1 cellular context compared by ENCODE assay signal in genomic region chr6:3118353-3119039, GRCh38.
TF ChIP-seq lines count a peak whose summit lies in the region.

TSS of gene BPHL (plus strand) at chr6:3118711. CDS start at chr6:3118741, 30 bp downstream.

TF ChIP-seq in K562, 482 proteins besides CTCF, POLR2A, EP300 and RAD21 (continued from another document and continues in another):
- TF ChIP-seq SMARCA4 (IDR thresholded peaks at IDR 0.05) (no peak), CREB5 (CRISPR knock-in tag; IDR thresholded peaks at IDR 0.05) (no peak), ERF (CRISPR knock-in tag; IDR thresholded peaks at IDR 0.05) (peak; percentile 34; the same call in 1 of the 2 replicates), ZNF217 (CRISPR knock-in tag; IDR thresholded peaks at IDR 0.05) (no peak), EP400 (IDR thresholded peaks at IDR 0.05) (peak; percentile 90), CXXC5 (CRISPR knock-in tag; IDR thresholded peaks at IDR 0.05) (peak; percentile 86), HSF4 (CRISPR knock-in tag; IDR thresholded peaks at IDR 0.05; ENCODE audit: borderline replicate concordance) (no peak), NELFE (IDR thresholded peaks at IDR 0.05; ENCODE audit: insufficient read depth, insufficient read length) (no peak), WHSC1 (IDR thresholded peaks at IDR 0.05; ENCODE audit: low read length) (no peak), LARP7 (IDR thresholded peaks at IDR 0.05) (0 out of 2 replicates have a peak, but pooled peaks have one; percentile 34), ZNF766 (CRISPR knock-in tag; conservative IDR thresholded peaks at IDR 0.05) (no peak), ZFX (CRISPR knock-in tag; IDR thresholded peaks at IDR 0.05) (peak; percentile 83), CHCHD3 (CRISPR knock-in tag; IDR thresholded peaks at IDR 0.05) (no peak), PTTG1 (tag; IDR thresholded peaks at IDR 0.05; ENCODE audit: low read depth) (no peak), U2AF1 (optimal IDR thresholded peaks at IDR 0.05; ENCODE audit: low read depth, low read length) (peak; percentile 89), ZNF512 (tag; IDR thresholded peaks at IDR 0.05) (no peak), SRF (CRISPR knock-in tag; IDR thresholded peaks at IDR 0.05) (no peak), ZNF133 (CRISPR knock-in tag; IDR thresholded peaks at IDR 0.05) (no peak), ZNF778 (CRISPR knock-in tag; IDR thresholded peaks at IDR 0.05) (no peak), ZNF347 (CRISPR knock-in tag; IDR thresholded peaks at IDR 0.05; ENCODE audit: low read depth) (no peak), SLC30A9 (CRISPR knock-in tag; IDR thresholded peaks at IDR 0.05) (no peak), JUN (IDR thresholded peaks at IDR 0.05; ENCODE audit: borderline replicate concordance, low read depth, low read length) (no peak; the same call in 1 of the 2 replicates), JUN (CRISPR knock-in tag; IDR thresholded peaks at IDR 0.05; ENCODE audit: borderline replicate concordance) (no peak), ZBTB49 (CRISPR knock-in tag; IDR thresholded peaks at IDR 0.05; ENCODE audit: borderline replicate concordance) (no peak), ZNF57 (CRISPR knock-in tag; IDR thresholded peaks at IDR 0.05) (0 out of 2 replicates have a peak, but pooled peaks have one; percentile 77), ZBTB8A (IDR thresholded peaks at IDR 0.05; ENCODE audit: partially characterized antibody) (no peak), KHSRP (IDR thresholded peaks at IDR 0.05) (no peak), FIP1L1 (IDR thresholded peaks at IDR 0.05; ENCODE audit: low read depth, low read length, poor library complexity, severe bottlenecking) (peak; percentile 65), NEUROD1 (IDR thresholded peaks at IDR 0.05; ENCODE audit: borderline replicate concordance, low read depth, low read length, partially characterized antibody) (no peak), ZNF507 (tag; conservative IDR thresholded peaks at IDR 0.05) (no peak), ZNF445 (CRISPR knock-in tag; IDR thresholded peaks at IDR 0.05; ENCODE audit: low read depth) (no peak), PURB (CRISPR knock-in tag; IDR thresholded peaks at IDR 0.05; ENCODE audit: low read depth) (no peak), CREBBP (IDR thresholded peaks at IDR 0.05; ENCODE audit: low read depth, low read length) (no peak), HDAC6 (IDR thresholded peaks at IDR 0.05; ENCODE audit: low read depth, low read length) (no peak), BHLHE40 (IDR thresholded peaks at IDR 0.05; ENCODE audit: low read length) (peak; percentile 16; the same call in 1 of the 2 replicates), TAL1 (IDR thresholded peaks at IDR 0.05) (no peak), EGR1 (conservative IDR thresholded peaks at IDR 0.05) (peak; percentile 83)
- TF ChIP-seq, protein P1, sequence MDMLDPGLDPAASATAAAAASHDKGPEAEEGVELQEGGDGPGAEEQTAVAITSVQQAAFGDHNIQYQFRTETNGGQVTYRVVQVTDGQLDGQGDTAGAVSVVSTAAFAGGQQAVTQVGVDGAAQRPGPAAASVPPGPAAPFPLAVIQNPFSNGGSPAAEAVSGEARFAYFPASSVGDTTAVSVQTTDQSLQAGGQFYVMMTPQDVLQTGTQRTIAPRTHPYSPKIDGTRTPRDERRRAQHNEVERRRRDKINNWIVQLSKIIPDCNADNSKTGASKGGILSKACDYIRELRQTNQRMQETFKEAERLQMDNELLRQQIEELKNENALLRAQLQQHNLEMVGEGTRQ (CRISPR knock-in tag; IDR thresholded peaks at IDR 0.05), result no peak
- TF ChIP-seq, protein P2, sequence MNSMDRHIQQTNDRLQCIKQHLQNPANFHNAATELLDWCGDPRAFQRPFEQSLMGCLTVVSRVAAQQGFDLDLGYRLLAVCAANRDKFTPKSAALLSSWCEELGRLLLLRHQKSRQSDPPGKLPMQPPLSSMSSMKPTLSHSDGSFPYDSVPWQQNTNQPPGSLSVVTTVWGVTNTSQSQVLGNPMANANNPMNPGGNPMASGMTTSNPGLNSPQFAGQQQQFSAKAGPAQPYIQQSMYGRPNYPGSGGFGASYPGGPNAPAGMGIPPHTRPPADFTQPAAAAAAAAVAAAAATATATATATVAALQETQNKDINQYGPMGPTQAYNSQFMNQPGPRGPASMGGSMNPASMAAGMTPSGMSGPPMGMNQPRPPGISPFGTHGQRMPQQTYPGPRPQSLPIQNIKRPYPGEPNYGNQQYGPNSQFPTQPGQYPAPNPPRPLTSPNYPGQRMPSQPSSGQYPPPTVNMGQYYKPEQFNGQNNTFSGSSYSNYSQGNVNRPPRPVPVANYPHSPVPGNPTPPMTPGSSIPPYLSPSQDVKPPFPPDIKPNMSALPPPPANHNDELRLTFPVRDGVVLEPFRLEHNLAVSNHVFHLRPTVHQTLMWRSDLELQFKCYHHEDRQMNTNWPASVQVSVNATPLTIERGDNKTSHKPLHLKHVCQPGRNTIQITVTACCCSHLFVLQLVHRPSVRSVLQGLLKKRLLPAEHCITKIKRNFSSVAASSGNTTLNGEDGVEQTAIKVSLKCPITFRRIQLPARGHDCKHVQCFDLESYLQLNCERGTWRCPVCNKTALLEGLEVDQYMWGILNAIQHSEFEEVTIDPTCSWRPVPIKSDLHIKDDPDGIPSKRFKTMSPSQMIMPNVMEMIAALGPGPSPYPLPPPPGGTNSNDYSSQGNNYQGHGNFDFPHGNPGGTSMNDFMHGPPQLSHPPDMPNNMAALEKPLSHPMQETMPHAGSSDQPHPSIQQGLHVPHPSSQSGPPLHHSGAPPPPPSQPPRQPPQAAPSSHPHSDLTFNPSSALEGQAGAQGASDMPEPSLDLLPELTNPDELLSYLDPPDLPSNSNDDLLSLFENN (IDR thresholded peaks at IDR 0.05; ENCODE audit: low read depth in 2 of 2, low read length in 2 of 2), result no peak
- TF ChIP-seq, protein P3, sequence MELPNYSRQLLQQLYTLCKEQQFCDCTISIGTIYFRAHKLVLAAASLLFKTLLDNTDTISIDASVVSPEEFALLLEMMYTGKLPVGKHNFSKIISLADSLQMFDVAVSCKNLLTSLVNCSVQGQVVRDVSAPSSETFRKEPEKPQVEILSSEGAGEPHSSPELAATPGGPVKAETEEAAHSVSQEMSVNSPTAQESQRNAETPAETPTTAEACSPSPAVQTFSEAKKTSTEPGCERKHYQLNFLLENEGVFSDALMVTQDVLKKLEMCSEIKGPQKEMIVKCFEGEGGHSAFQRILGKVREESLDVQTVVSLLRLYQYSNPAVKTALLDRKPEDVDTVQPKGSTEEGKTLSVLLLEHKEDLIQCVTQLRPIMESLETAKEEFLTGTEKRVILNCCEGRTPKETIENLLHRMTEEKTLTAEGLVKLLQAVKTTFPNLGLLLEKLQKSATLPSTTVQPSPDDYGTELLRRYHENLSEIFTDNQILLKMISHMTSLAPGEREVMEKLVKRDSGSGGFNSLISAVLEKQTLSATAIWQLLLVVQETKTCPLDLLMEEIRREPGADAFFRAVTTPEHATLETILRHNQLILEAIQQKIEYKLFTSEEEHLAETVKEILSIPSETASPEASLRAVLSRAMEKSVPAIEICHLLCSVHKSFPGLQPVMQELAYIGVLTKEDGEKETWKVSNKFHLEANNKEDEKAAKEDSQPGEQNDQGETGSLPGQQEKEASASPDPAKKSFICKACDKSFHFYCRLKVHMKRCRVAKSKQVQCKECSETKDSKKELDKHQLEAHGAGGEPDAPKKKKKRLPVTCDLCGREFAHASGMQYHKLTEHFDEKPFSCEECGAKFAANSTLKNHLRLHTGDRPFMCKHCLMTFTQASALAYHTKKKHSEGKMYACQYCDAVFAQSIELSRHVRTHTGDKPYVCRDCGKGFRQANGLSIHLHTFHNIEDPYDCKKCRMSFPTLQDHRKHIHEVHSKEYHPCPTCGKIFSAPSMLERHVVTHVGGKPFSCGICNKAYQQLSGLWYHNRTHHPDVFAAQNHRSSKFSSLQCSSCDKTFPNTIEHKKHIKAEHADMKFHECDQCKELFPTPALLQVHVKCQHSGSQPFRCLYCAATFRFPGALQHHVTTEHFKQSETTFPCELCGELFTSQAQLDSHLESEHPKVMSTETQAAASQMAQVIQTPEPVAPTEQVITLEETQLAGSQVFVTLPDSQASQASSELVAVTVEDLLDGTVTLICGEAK (IDR thresholded peaks at IDR 0.05), result no peak
- TF ChIP-seq, protein P3 (CRISPR knock-in tag; IDR thresholded peaks at IDR 0.05), result no peak
- TF ChIP-seq, protein P4, sequence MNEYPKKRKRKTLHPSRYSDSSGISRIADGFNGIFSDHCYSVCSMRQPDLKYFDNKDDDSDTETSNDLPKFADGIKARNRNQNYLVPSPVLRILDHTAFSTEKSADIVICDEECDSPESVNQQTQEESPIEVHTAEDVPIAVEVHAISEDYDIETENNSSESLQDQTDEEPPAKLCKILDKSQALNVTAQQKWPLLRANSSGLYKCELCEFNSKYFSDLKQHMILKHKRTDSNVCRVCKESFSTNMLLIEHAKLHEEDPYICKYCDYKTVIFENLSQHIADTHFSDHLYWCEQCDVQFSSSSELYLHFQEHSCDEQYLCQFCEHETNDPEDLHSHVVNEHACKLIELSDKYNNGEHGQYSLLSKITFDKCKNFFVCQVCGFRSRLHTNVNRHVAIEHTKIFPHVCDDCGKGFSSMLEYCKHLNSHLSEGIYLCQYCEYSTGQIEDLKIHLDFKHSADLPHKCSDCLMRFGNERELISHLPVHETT (CRISPR knock-in tag; conservative IDR thresholded peaks at IDR 0.05 in 1 of 2, IDR thresholded peaks at IDR 0.05 in 1 of 2), result peak in 1 of 2 experiments; percentile 90; a peak in 2 of 4 replicates
